18 cellular contexts compared by ENCODE assay signal in genomic region chr2:226073496-226073895, GRCh38.
"Had no signal": no experiment of that assay in that cellular context is flagged by ENCODE, and none has a peak within 500 bp of the region (broad histone marks: within the 10 kb centered on the region; RNA-seq: fewer than 3 reads in every experiment).

No MANE protein-coding gene starts in this region.

- H3K4me1 ChIP-seq: esophagus muscularis mucosa, heart left ventricle, right atrium auricular region, upper lobe of left lung, uterus had no signal

- DNase-seq: effector memory CD4-positive, alpha-beta T cell; heart left ventricle; hippocampal formation; kidney glomerular epithelial cell; mammary epithelial cell; mucosa of descending colon; naive thymus-derived CD8-positive, alpha-beta T cell; ovary; small intestine; stimulated activated CD4-positive, alpha-beta T cell treated with anti-CD3 and anti-CD28 coated beads, Interleukin-4, amount 100 ng/mL, for 24 hours; tibial artery; upper lobe of left lung; uterus had no signal

- H3K9me3 Mint-ChIP-seq: naive thymus-derived CD8-positive, alpha-beta T cell; stimulated activated memory B cell treated with anti-CD40 and anti-IgM and Interleukin-4, amounts not matched to agents 10 μg/mL and 1 μg/mL and 100 μg/mL, for 72 hours; stimulated activated naive CD8-positive, alpha-beta T cell treated with anti-CD3 and anti-CD28 coated beads, Interleukin-15, Interleukin-2, amounts not matched to agents 100 ng/mL and 50 ng/mL, for 24 hours had no signal

- ATAC-seq: heart left ventricle; left lobe of liver; mucosa of descending colon; naive thymus-derived CD8-positive, alpha-beta T cell; stimulated activated memory B cell treated with anti-CD40 and anti-IgM and Interleukin-4, amounts not matched to agents 10 μg/mL and 1 μg/mL and 100 μg/mL, for 72 hours had no signal

- H3K4me3 Mint-ChIP-seq: naive thymus-derived CD8-positive, alpha-beta T cell; stimulated activated memory B cell treated with anti-CD40 and anti-IgM and Interleukin-4, amounts not matched to agents 10 μg/mL and 1 μg/mL and 100 μg/mL, for 72 hours; stimulated activated naive CD8-positive, alpha-beta T cell treated with anti-CD3 and anti-CD28 coated beads, Interleukin-15, Interleukin-2, amounts not matched to agents 100 ng/mL and 50 ng/mL, for 24 hours had no signal

- H3K4me1 Mint-ChIP-seq: naive thymus-derived CD8-positive, alpha-beta T cell; stimulated activated memory B cell treated with anti-CD40 and anti-IgM and Interleukin-4, amounts not matched to agents 10 μg/mL and 1 μg/mL and 100 μg/mL, for 72 hours had no signal

- H3K27me3 Mint-ChIP-seq: stimulated activated memory B cell treated with anti-CD40 and anti-IgM and Interleukin-4, amounts not matched to agents 10 μg/mL and 1 μg/mL and 100 μg/mL, for 72 hours; stimulated activated naive CD8-positive, alpha-beta T cell treated with anti-CD3 and anti-CD28 coated beads, Interleukin-15, Interleukin-2, amounts not matched to agents 100 ng/mL and 50 ng/mL, for 24 hours had no signal

- H3K27me3 ChIP-seq: esophagus muscularis mucosa, heart left ventricle, ovary, right atrium auricular region, tibial artery, upper lobe of left lung, uterus had no signal

- H3K9me3 ChIP-seq: esophagus muscularis mucosa, heart left ventricle, mucosa of descending colon, ovary, right atrium auricular region, tibial artery, upper lobe of left lung, uterus had no signal

- H3K36me3 ChIP-seq: esophagus muscularis mucosa, heart left ventricle, ovary, right atrium auricular region, tibial artery, upper lobe of left lung, uterus had no signal

- H3K4me3 ChIP-seq: esophagus muscularis mucosa, heart left ventricle, mucosa of descending colon, ovary, right atrium auricular region, tibial artery, upper lobe of left lung, uterus had no signal

- H3K27ac ChIP-seq: esophagus muscularis mucosa, heart left ventricle, ovary, right atrium auricular region, tibial artery, upper lobe of left lung, uterus had no signal

- H3K36me3 Mint-ChIP-seq: naive thymus-derived CD8-positive, alpha-beta T cell; stimulated activated memory B cell treated with anti-CD40 and anti-IgM and Interleukin-4, amounts not matched to agents 10 μg/mL and 1 μg/mL and 100 μg/mL, for 72 hours had no signal

- H3K27ac Mint-ChIP-seq: naive thymus-derived CD8-positive, alpha-beta T cell; stimulated activated memory B cell treated with anti-CD40 and anti-IgM and Interleukin-4, amounts not matched to agents 10 μg/mL and 1 μg/mL and 100 μg/mL, for 72 hours; stimulated activated naive CD8-positive, alpha-beta T cell treated with anti-CD3 and anti-CD28 coated beads, Interleukin-15, Interleukin-2, amounts not matched to agents 100 ng/mL and 50 ng/mL, for 24 hours had no signal
